29 cellular contexts compared by ENCODE assay signal in the genomic region with DNA sequence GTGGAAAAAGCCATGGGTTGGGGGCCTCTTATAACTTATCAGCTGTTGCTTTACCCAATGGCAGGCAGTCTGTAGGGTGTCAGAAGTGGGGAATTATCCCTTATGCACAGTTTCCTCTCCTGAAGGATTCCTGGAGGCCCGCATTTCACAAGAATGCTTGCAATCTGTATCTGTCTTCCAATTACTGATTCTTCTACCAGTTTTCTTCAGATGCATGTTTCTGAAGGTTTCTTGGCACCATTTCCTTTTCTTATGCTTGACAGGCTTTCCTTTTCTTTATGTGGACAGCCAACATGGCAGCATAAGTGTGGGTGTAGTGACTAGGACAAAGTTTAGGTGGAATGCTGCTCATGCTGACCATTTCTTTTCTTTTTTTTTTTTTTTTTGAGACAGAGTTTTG.
"Had no signal": no experiment of that assay in that cellular context is flagged by ENCODE, and none has a peak within 500 bp of the region (broad histone marks: within the 10 kb centered on the region; RNA-seq: fewer than 3 reads in every experiment).

No MANE protein-coding gene starts in this region.

- DNase-seq: activated B cell treated with CpG ODN at 0.5 μM for 24 hours; activated CD4-positive, alpha-beta T cell treated with anti-CD3 and anti-CD28 coated beads for 48 hours; activated CD4-positive, alpha-beta T cell treated with anti-CD3 and anti-CD28 coated beads, Interleukin-2, amount 50 U/mL, for 1 hour; activated CD4-positive, alpha-beta T cell treated with anti-CD3 and anti-CD28 coated beads, Interleukin-2, amount 50 U/mL, for 48 hours; activated CD8-positive, alpha-beta memory T cell treated with anti-CD3 and anti-CD28 coated beads for 24 hours; activated CD8-positive, alpha-beta T cell treated with anti-CD3 and anti-CD28 coated beads for 36 hours; activated effector memory CD4-positive, alpha-beta T cell treated with Interleukin-2 at 50 U/mL for 16 hours; activated gamma-delta T cell treated with Interleukin-2 at 50 U/mL for 16 hours; activated naive CD4-positive, alpha-beta T cell treated with anti-CD3 and anti-CD28 coated beads, Interleukin-2, amount 50 U/mL, for 16 hours; activated naive CD4-positive, alpha-beta T cell treated with Interleukin-2 at 50 U/mL for 16 hours; activated T-cell treated with anti-CD3 and anti-CD28 coated beads, Interleukin-2, amount 50 U/mL, for 4 hours; amniotic stem cell; anterior cingulate cortex; caudate nucleus; colonic mucosa; dorsolateral prefrontal cortex; effector memory CD4-positive, alpha-beta T cell; endodermal cell; foreskin keratinocyte; gastrocnemius medialis; glutamatergic neuron; heart left ventricle; T-cell; T-helper 17 cell; T1000; WERI-Rb-1 had no signal

- H3K4me1 ChIP-seq: colonic mucosa, foreskin keratinocyte had no signal

- ATAC-seq: activated CD4-positive, CD25-positive, alpha-beta regulatory T cell treated with anti-CD3 and anti-CD28 coated beads, Interleukin-2, amount 50 U/mL, for 24 hours; activated CD8-positive, alpha-beta T cell treated with anti-CD3 and anti-CD28 coated beads for 36 hours; activated T-cell treated with anti-CD3 and anti-CD28 coated beads, Interleukin-2, amount 50 U/mL, for 4 hours; activated T-helper 17 cell treated with anti-CD3 and anti-CD28 coated beads, Interleukin-2, amount 50 U/mL, for 72 hours; esophagus mucosa; foreskin keratinocyte; gastrocnemius medialis; heart left ventricle; T-cell; T-helper 17 cell had no signal

- H3K27ac ChIP-seq: colonic mucosa, foreskin keratinocyte, gastrocnemius medialis, heart left ventricle, WERI-Rb-1 had no signal

- H3K27me3 ChIP-seq: colonic mucosa, dorsolateral prefrontal cortex, foreskin keratinocyte, gastrocnemius medialis, heart left ventricle had no signal

- H3K9me3 ChIP-seq: colonic mucosa, gastrocnemius medialis, heart left ventricle had no signal

- H3K4me3 ChIP-seq: colonic mucosa, dorsolateral prefrontal cortex, gastrocnemius medialis, heart left ventricle had no signal
